ENCODE assay signal across 8 cellular contexts in the genomic region with DNA sequence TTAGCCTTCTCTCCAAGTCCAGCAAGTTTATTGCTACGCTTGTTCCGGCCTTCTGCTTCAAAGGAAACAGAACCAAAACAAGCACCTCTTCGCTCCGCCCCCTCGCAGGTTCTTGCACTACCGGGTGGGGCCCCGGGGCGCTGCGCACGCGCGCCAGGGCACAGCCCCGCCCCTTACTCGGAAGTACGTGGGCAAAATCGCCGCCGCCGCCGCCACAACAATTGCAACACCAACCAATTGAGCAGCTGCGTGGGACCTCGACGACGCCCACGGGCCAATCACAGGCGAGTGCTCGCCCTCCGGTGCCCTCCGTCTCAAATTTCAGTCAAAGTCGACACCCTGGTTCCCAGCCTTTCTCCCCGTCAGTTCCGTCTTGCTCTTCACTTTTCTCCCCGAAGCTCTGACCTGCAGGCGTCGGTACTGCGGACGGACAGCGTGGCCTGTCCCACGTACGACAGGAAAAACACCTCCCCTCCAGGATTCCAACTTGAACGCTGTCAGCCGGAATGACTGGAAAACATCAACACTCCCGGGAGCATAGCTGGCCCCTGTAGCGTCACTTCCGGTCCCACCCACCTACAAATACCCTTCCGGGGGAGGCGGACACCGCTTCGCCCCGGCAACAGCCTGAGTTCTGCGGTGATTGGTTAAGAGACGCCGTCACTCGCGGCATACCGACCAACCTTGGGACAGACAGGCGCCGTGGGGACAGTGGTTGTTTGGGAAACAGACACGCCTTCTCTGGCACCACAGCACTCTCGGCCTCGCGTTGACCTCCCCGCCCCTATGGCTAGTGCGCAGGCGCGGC. TPM values are rescaled to one million over a fixed set of nuclear protein-coding genes. Genes with fewer than 3 reads are reported as not detected.
DNase-seq lines count a peak whose midpoint lies in the region; TF ChIP-seq lines count a peak whose summit lies in the region.

No MANE protein-coding gene starts in this region.

- no peak for TF ChIP-seq CTCF in GM20000 (IDR thresholded peaks at IDR 0.05; ENCODE audit: extremely low read depth, missing control alignments)

- DNase-seq in CMK (ENCODE audit: low read depth) = peak; percentile 98
- peak; percentile 91 for DNase-seq in GM20000 (ENCODE audit: low spot score)
- peak; percentile 87 for DNase-seq in HS-5 (ENCODE audit: low read depth)
- DNase-seq in NK-92 (lab: John Stamatoyannopoulos, UW; ENCODE audit: unreplicated experiment) = peak; percentile 62
- peak; percentile 91 for DNase-seq in activated CD8-positive, alpha-beta memory T cell treated with anti-CD3 and anti-CD28 coated beads for 24 hours
- DNase-seq in effector CD8-positive, alpha-beta T cell (lab: John Stamatoyannopoulos, UW) = peak; percentile 87
- DNase-seq in lung microvascular endothelial cell (ENCODE audit: low read depth in 2 of 2) = peak; percentile 98 to 99
- DNase-seq in stimulated activated CD4-positive, alpha-beta T cell treated with anti-CD3 and anti-CD28 coated beads, TNF-alpha, amount 100 ng/mL, for 4 hours (ENCODE audit: low read depth in 3 of 3) = peak; percentile 73 to 86 (median 85)

RNA-seq across cellular contexts. Expression of a gene that starts 0.6 kb away (rescaled TPM):
- total RNA-seq in lung microvascular endothelial cell = 19.4 and 23.8 TPM in 2 replicates

RNA-seq across cellular contexts. Expression of a gene that starts 13.6 kb away (rescaled TPM):
- total RNA-seq in lung microvascular endothelial cell = 0.20 and 0.22 TPM in 2 replicates

RNA-seq across cellular contexts. Expression of a gene that starts 39.2 kb away (rescaled TPM):
- 2.4 and 4.2 TPM in 2 replicates for total RNA-seq in lung microvascular endothelial cell

RNA-seq across cellular contexts. Expression of a gene that starts 44.0 kb away (rescaled TPM):
- 12.4 and 19.6 TPM in 2 replicates for total RNA-seq in lung microvascular endothelial cell

RNA-seq across cellular contexts. Expression of a gene that starts 46.6 kb away (rescaled TPM):
- total RNA-seq in lung microvascular endothelial cell = 7.8 and 12.9 TPM in 2 replicates

Comparison
In these comparisons a context has a peak if more than half of its experiments do, and no peak if none do; other contexts are left out.
1. Peak in every context shown above with its lines: DNase-seq.